In the genomic region with DNA sequence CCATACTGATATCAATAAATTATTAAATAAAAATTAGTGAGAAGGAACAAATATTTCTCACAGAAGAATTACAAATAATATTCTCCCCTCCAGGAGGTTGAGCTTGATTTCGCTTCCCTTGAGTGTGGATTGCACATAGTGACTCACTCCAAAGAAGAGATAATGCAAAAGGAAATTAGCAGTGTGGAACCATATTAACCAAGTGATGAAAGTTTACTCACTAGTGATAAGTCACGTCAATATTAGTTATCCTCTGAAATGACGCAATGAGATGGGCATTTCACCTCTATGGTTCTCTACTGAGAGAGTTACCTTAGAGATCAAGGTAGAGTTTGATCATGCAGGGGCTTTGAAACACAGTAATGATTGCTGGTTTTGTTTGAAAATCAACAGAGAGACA, we compare ENCODE assay signal across 21 cellular contexts.
DNase-seq lines count a peak whose midpoint lies in the region; ATAC-seq and TF ChIP-seq lines count a peak whose summit lies in the region.
"Had no signal": no experiment of that assay in that cellular context is flagged by ENCODE, and none has a peak within 500 bp of the region (broad histone marks: within the 10 kb centered on the region; RNA-seq: fewer than 3 reads in every experiment).

No MANE protein-coding gene starts in this region.

- ATAC-seq in GM18498 (IDR thresholded peaks at IDR 0.05; ENCODE audit: unreplicated experiment): no peak
- ATAC-seq: Right ventricle myocardium inferior had no signal

- no peak overlapping the region for H3K4me3 ChIP-seq in choroid plexus epithelial cell (ENCODE audit: low read depth, low read length)
- H3K4me3 ChIP-seq: SK-N-MC had no signal

- intact Hi-C loops in head of caudate nucleus (cut with DNase I): no loop called here

- TF ChIP-seq CTCF in choroid plexus epithelial cell (conservative IDR thresholded peaks at IDR 0.05; ENCODE audit: low read depth, low read length): no peak

- in situ Hi-C loops in KBM-7 (cut with MboI; ENCODE audit: low pct_unique_long_range_greater_than_20kb, low sequenced_read_pairs): no loop called here

- peak; percentile 24 for DNase-seq in ELR (ENCODE audit: low read depth)
- peak; percentile 19 for DNase-seq in RPMI7951 (ENCODE audit: low read depth)
- DNase-seq in choroid plexus epithelial cell (ENCODE audit: low read depth): peak; percentile 34
- DNase-seq in kidney tubule cell (ENCODE audit: low spot score): peak; percentile 80
- DNase-seq in SHP77 treated with DMSO at 0.1 percent for 48 hours (lab: John Stamatoyannopoulos, UW): no peak
- DNase-seq in head of caudate nucleus: no peak
- DNase-seq in KBM-7: no peak
- DNase-seq: C1 segment of cervical spinal cord; CD8-positive, alpha-beta memory T cell; DMS79 treated with DMSO at 0.1 percent for 48 hours; GDM1; GOT3; KG1; NCI-H1417 treated with DMSO at 0.1 percent for 48 hours; NCI-H1930; NCI-H226; NCI-H524; NCI-H82 had no signal

Comparison
In these comparisons a context has a peak if more than half of its experiments do, and no peak if none do; other contexts are left out.
1. DNase-seq: peak in ELR (single experiment), RPMI7951 (single experiment), choroid plexus epithelial cell (single experiment) and kidney tubule cell (single experiment); none in SHP77 treated with DMSO at 0.1 percent for 48 hours (single experiment), head of caudate nucleus (0 of 42) and KBM-7 (single experiment).